In the genomic region with DNA sequence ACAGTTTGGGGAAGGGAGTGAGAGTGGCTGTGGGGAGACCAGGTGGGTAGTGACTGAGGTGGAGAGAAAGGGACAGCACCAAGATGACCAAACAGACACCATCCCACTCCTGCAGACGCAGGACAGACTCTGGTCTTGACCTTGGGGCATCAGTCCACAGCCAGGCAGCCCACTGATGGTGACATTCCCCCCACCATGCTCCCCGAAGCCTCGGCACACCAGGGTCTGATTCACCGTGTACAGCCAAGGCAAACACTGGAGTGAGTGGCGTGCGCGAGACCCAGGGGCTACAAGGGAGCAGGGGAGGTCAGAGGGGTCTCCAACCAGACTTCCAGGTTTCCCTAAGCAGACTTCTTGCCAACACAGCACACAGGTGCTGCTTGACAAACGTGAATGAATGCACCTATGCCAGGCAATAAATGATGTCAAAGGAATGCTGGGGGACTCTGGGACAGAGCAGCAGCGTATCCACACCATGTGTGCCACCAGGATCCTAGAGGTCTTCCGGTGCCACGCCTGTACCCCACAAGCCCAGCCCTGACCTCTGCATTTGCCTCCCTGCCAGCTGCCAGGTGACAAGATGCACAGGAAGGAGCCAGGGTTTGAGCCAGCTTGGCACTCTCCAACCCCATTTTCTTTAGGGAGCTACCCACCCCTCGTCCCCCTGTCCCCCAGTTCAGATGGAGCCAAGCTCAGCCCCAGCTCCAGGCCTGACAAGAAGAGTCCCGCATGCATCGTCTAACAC, we compare ENCODE assay signal across 11 cellular contexts. TPM values are rescaled to one million over a fixed set of nuclear protein-coding genes. Genes with fewer than 3 reads are reported as not detected.
DNase-seq lines count a peak whose midpoint lies in the region; ATAC-seq and TF ChIP-seq lines count a peak whose summit lies in the region.
"Had no signal": no experiment of that assay in that cellular context is flagged by ENCODE, and none has a peak within 500 bp of the region (broad histone marks: within the 10 kb centered on the region; RNA-seq: fewer than 3 reads in every experiment).

No MANE protein-coding gene starts in this region.

- 65 to 83% (median 76%) methylated on average over 11 to 14 of the region's 14 CpGs for whole genome bisulfite sequencing in spleen, 5 donors

- TF ChIP-seq CTCF in glutamatergic neuron (IDR thresholded peaks at IDR 0.05; ENCODE audit: partially characterized antibody, unreplicated experiment): no peak
- TF ChIP-seq CTCF in spleen (IDR thresholded peaks at IDR 0.05 in 8 of 11, conservative IDR thresholded peaks at IDR 0.05 in 3 of 11): no peak

- peak overlapping the region; percentile 51 to 90 (median 82) for H3K27ac ChIP-seq in spleen
- H3K27ac ChIP-seq: KMS-11 had no signal

- no peaks in the 10 kb centered on the region for H3K27me3 ChIP-seq in spleen (replicated peaks in 1 of 7)

- H3K4me3 ChIP-seq in spleen: no peak overlapping the region

- peaks cover 0 to 26% (median 0%) of the 10 kb centered on the region in 6 donors for H3K36me3 ChIP-seq in spleen

- POLR2A ChIA-PET in activated CD4-positive, alpha-beta T cell treated with anti-CD3 and anti-CD28 coated beads for 36 hours (lab: Charles Lee): no interaction called here

- H3K9me3 Mint-ChIP-seq in activated CD4-positive, alpha-beta T cell treated with anti-CD3 and anti-CD28 coated beads for 36 hours (ENCODE audit: low read depth): no peaks in the 10 kb centered on the region
- H3K9me3 Mint-ChIP-seq in glutamatergic neuron (ENCODE audit: unreplicated experiment): peaks cover 3% of the 10 kb centered on the region

- DNase-seq in activated CD4-positive, alpha-beta T cell treated with anti-CD3 and anti-CD28 coated beads for 36 hours: no peak
- DNase-seq in activated CD4-positive, alpha-beta T cell treated with anti-CD3 and anti-CD28 coated beads for 48 hours: no peak
- DNase-seq in T-helper 17 cell (no peak), glutamatergic neuron (no peak), spleen (no peak), HuH-7.5 (ENCODE audit: low spot score) (no peak), midbrain (lab: John Stamatoyannopoulos, UW) (no peak), AML-193 (lab: John Stamatoyannopoulos, UW) (no peak)
- DNase-seq: NK-92 treated with Interleukin-12 subunit alpha and Interleukin-12 subunit beta, amount 100 ng/mL, for 24 hours; stimulated activated CD4-positive, alpha-beta T cell treated with anti-CD3 and anti-CD28 coated beads, Interleukin-4, amount 100 ng/mL, for 4 hours had no signal

- CTCF ChIA-PET in activated CD4-positive, alpha-beta T cell treated with anti-CD3 and anti-CD28 coated beads for 36 hours (lab: Charles Lee): interaction anchor here (0.6 to 1.9 kb wide), 3 partner anchors 9 to 213 kb away, joined by 3 to 8 read pairs (median 3); no protein-coding TSS in a partner anchor

- no peak for ATAC-seq in activated CD4-positive, alpha-beta T cell treated with anti-CD3 and anti-CD28 coated beads for 36 hours
- no peak for ATAC-seq in T-helper 17 cell

- H3K27me3 Mint-ChIP-seq in activated CD4-positive, alpha-beta T cell treated with anti-CD3 and anti-CD28 coated beads for 36 hours: no peaks in the 10 kb centered on the region
- H3K27me3 Mint-ChIP-seq in T-helper 17 cell (no peaks in the 10 kb centered on the region), glutamatergic neuron (ENCODE audit: unreplicated experiment) (peaks cover 12% of the 10 kb centered on the region)

- TF ChIP-seq POLR2A in spleen (IDR thresholded peaks at IDR 0.05): no peak

- H3K4me1 ChIP-seq in spleen: peaks cover 55 to 100% (median 91%) of the 10 kb centered on the region in 6 donors

- H3K36me3 Mint-ChIP-seq in activated CD4-positive, alpha-beta T cell treated with anti-CD3 and anti-CD28 coated beads for 36 hours (ENCODE audit: low read depth): peaks cover 7% of the 10 kb centered on the region
- H3K36me3 Mint-ChIP-seq in T-helper 17 cell (ENCODE audit: low read depth) (peaks cover 2% of the 10 kb centered on the region), glutamatergic neuron (ENCODE audit: unreplicated experiment) (no peaks in the 10 kb centered on the region)

- intact Hi-C loops in activated CD4-positive, alpha-beta T cell treated with anti-CD3 and anti-CD28 coated beads for 36 hours (cut with DNase I, micrococcal nuclease): loop anchor here in 1 of 2 experiments (5.0 kb wide), 1 partner anchor 157 kb away; no protein-coding TSS in a partner anchor
- intact Hi-C loops in spleen (cut with DNase I; ENCODE audit: low total_unique reads): loop anchor here (10.0 kb wide), 1 partner anchor 55 kb away; the partner anchor contains the start of genes NDUFA11 and VMAC

- H3K4me1 Mint-ChIP-seq in activated CD4-positive, alpha-beta T cell treated with anti-CD3 and anti-CD28 coated beads for 36 hours: peaks cover 92% of the 10 kb centered on the region
- peaks cover 48% of the 10 kb centered on the region for H3K4me1 Mint-ChIP-seq in T-helper 17 cell
- peaks cover 49% of the 10 kb centered on the region for H3K4me1 Mint-ChIP-seq in glutamatergic neuron (ENCODE audit: low read depth, unreplicated experiment)

- H3K27ac Mint-ChIP-seq in activated CD4-positive, alpha-beta T cell treated with anti-CD3 and anti-CD28 coated beads for 36 hours: peak overlapping the region; percentile 40
- H3K27ac Mint-ChIP-seq in T-helper 17 cell (peak overlapping the region; percentile 99), glutamatergic neuron (ENCODE audit: unreplicated experiment) (peak overlapping the region; percentile 71)

- no peak overlapping the region for H3K4me3 Mint-ChIP-seq in activated CD4-positive, alpha-beta T cell treated with anti-CD3 and anti-CD28 coated beads for 36 hours
- no peak overlapping the region for H3K4me3 Mint-ChIP-seq in T-helper 17 cell
- peak overlapping the region; percentile 40 for H3K4me3 Mint-ChIP-seq in glutamatergic neuron (ENCODE audit: unreplicated experiment)

- H3K9me3 ChIP-seq in T-helper 17 cell (ENCODE audit: control insufficient read depth, low read length, poor library complexity, severe bottlenecking) (no peaks in the 10 kb centered on the region), spleen (no peaks in the 10 kb centered on the region)

RNA-seq across cellular contexts. Expression of gene RANBP3, which starts 18.5 kb away (rescaled TPM):
- 100 to 1,000 TPM in 1 of 2 experiments, 10 to 100 TPM in 1; 85.5 to 103 TPM for total RNA-seq in activated CD4-positive, alpha-beta T cell treated with anti-CD3 and anti-CD28 coated beads for 36 hours
- total RNA-seq in T-helper 17 cell: 10 to 100 TPM; 76.8 to 86.9 TPM
- total RNA-seq in glutamatergic neuron (ENCODE audit: unreplicated experiment): 92.1 TPM
- 10 to 100 TPM; 68.5 to 92.9 (median 71.2) TPM for total RNA-seq in spleen
- polyA plus RNA-seq in spleen: 10 to 100 TPM; 27.5 to 44.3 (median 30.2) TPM

RNA-seq across cellular contexts. Expression of gene CAPS, which starts 45.4 kb away (rescaled TPM):
- total RNA-seq in activated CD4-positive, alpha-beta T cell treated with anti-CD3 and anti-CD28 coated beads for 36 hours: 1 to 10 TPM; 2.2 to 2.7 TPM
- total RNA-seq in T-helper 17 cell (10 to 100 TPM; 41.0 to 47.1 TPM), glutamatergic neuron (ENCODE audit: unreplicated experiment) (9.9 TPM), spleen (10 to 100 TPM; 14.7 to 20.7 (median 17.6) TPM)
- 10 to 100 TPM; 23.7 to 61.8 (median 51.3) TPM for polyA plus RNA-seq in spleen

RNA-seq across cellular contexts. Expression of gene VMAC, which starts 54.8 kb away (rescaled TPM):
- 1 to 10 TPM; 2.3 to 2.8 TPM for total RNA-seq in activated CD4-positive, alpha-beta T cell treated with anti-CD3 and anti-CD28 coated beads for 36 hours
- 10 to 100 TPM; 24.6 TPM for total RNA-seq in T-helper 17 cell
- 7.5 TPM for total RNA-seq in glutamatergic neuron (ENCODE audit: unreplicated experiment)
- total RNA-seq in spleen: 10 to 100 TPM in 6 of 7 donors, 1 to 10 TPM in 1; 8.5 to 15.9 (median 12.5) TPM
- 1 to 10 TPM; 2.1 to 9.6 (median 3.3) TPM for polyA plus RNA-seq in spleen

RNA-seq across cellular contexts. Expression of gene NDUFA11, which starts 55.8 kb away (rescaled TPM):
- total RNA-seq in activated CD4-positive, alpha-beta T cell treated with anti-CD3 and anti-CD28 coated beads for 36 hours: 100 to 1,000 TPM; 175 to 213 TPM
- total RNA-seq in T-helper 17 cell (100 to 1,000 TPM; 102 to 108 TPM), glutamatergic neuron (ENCODE audit: unreplicated experiment) (193 TPM), spleen (100 to 1,000 TPM in 6 of 7 donors, 10 to 100 TPM in 1; 83.8 to 156 (median 116) TPM)
- polyA plus RNA-seq in spleen: 100 to 1,000 TPM; 252 to 377 (median 345) TPM

Comparison
In these comparisons a context has a peak if more than half of its experiments do, and no peak if none do; other contexts are left out.
1. H3K27ac Mint-ChIP-seq: peak in every context shown above with its lines; median percentile 99 in T-helper 17 cell; 71 in glutamatergic neuron; 40 in activated CD4-positive, alpha-beta T cell treated with anti-CD3 and anti-CD28 coated beads for 36 hours.